In the genomic region with DNA sequence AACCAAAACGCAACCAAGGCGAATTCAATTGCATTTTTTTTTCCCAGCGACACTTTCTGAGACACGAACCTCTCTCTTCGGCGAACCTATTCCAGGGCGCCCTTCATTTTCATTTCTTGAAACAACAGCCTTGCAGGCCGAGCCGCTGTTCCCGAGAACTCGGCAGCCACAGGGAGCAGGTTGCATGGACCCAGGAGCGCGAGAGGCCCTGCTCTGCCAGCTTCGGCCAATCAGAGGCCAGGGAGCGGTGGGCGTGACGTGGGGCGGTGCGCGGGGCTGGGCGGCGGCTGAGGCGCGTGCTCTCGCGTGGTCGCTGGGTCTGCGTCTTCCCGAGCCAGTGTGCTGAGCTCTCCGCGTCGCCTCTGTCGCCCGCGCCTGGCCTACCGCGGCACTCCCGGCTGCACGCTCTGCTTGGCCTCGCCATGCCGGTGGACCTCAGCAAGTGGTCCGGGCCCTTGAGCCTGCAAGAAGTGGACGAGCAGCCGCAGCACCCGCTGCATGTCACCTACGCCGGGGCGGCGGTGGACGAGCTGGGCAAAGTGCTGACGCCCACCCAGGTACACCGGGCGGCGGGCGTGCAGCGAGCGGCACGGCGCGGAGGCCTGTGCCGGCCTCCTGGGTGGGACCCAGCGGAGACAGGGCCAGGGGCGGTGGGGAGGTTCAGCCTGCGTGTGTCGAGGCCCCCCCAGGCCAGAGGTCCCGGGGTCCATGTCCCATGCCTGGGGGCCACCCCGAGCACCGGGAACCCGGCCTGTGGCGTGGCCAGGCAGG, we compare ENCODE assay signal across 1 cellular context.
TF ChIP-seq lines count a peak whose summit lies in the region.

A gene (plus strand): TSS at position 337 of the 771 bp plus-strand sequence. CDS start 86 bp downstream, at position 423.

TF ChIP-seq in HEK293, 187 proteins besides CTCF, POLR2A, EP300 and RAD21 (continued from another document and continues in another):
- TF ChIP-seq, protein P1, sequence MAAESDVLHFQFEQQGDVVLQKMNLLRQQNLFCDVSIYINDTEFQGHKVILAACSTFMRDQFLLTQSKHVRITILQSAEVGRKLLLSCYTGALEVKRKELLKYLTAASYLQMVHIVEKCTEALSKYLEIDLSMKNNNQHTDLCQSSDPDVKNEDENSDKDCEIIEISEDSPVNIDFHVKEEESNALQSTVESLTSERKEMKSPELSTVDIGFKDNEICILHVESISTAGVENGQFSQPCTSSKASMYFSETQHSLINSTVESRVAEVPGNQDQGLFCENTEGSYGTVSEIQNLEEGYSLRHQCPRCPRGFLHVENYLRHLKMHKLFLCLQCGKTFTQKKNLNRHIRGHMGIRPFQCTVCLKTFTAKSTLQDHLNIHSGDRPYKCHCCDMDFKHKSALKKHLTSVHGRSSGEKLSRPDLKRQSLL (tag by site-specific recombination; IDR thresholded peaks at IDR 0.05) = peak; percentile 8; the same call in 1 of the 2 replicates
- TF ChIP-seq ZNF521 (tag by site-specific recombination; IDR thresholded peaks at IDR 0.05) (no peak), ZNF777 (tag by site-specific recombination; IDR thresholded peaks at IDR 0.05; ENCODE audit: borderline replicate concordance) (peak; percentile 47; the same call in 1 of the 2 replicates), ZNF785 (tag by site-specific recombination; IDR thresholded peaks at IDR 0.05) (0 out of 2 replicates have a peak, but pooled peaks have one; percentile 36), KLF9 (tag by site-specific recombination; IDR thresholded peaks at IDR 0.05; ENCODE audit: low read depth) (peak; percentile 99), ZNF558 (tag by site-specific recombination; IDR thresholded peaks at IDR 0.05) (no peak), TCF7L2 (IDR thresholded peaks at IDR 0.05; ENCODE audit: borderline replicate concordance, low read depth, low read length) (no peak), ZFHX2 (tag by site-specific recombination; conservative IDR thresholded peaks at IDR 0.05) (peak; percentile 89), KLF1 (tag by site-specific recombination; IDR thresholded peaks at IDR 0.05) (peak; percentile 93), KLF10 (tag by site-specific recombination; IDR thresholded peaks at IDR 0.05) (peak; percentile 100), KLF16 (tag by site-specific recombination; IDR thresholded peaks at IDR 0.05) (peak; percentile 97), ZNF341 (tag by site-specific recombination; IDR thresholded peaks at IDR 0.05; ENCODE audit: low read depth) (peak; percentile 97), RBAK (tag by site-specific recombination; IDR thresholded peaks at IDR 0.05) (no peak), GLI4 (tag by site-specific recombination; IDR thresholded peaks at IDR 0.05) (peak; percentile 42; the same call in 1 of the 2 replicates), ZNF610 (tag by site-specific recombination; IDR thresholded peaks at IDR 0.05; ENCODE audit: borderline replicate concordance) (peak; percentile 38), ZNF677 (tag by site-specific recombination; IDR thresholded peaks at IDR 0.05) (no peak), ZNF600 (tag by site-specific recombination; IDR thresholded peaks at IDR 0.05) (peak; percentile 92), ZNF10 (tag by site-specific recombination; IDR thresholded peaks at IDR 0.05) (no peak; the same call in 1 of the 2 replicates), ZNF324 (tag by site-specific recombination; IDR thresholded peaks at IDR 0.05) (peak; percentile 56), ZNF585B (tag by site-specific recombination; IDR thresholded peaks at IDR 0.05) (no peak), ZNF354C (tag by site-specific recombination; IDR thresholded peaks at IDR 0.05; ENCODE audit: borderline replicate concordance, low read depth) (no peak), ZXDB (tag by site-specific recombination; IDR thresholded peaks at IDR 0.05) (peak; percentile 69), ZNF792 (tag by site-specific recombination; IDR thresholded peaks at IDR 0.05) (no peak), ZSCAN16 (tag by site-specific recombination; IDR thresholded peaks at IDR 0.05) (0 out of 2 replicates have a peak, but pooled peaks have one; percentile 64), EGR2 (tag by site-specific recombination; IDR thresholded peaks at IDR 0.05; ENCODE audit: low read depth) (peak; percentile 75), SP2 (tag by site-specific recombination; IDR thresholded peaks at IDR 0.05) (peak; percentile 96), ZNF555 (tag by site-specific recombination; conservative IDR thresholded peaks at IDR 0.05) (no peak), SCRT2 (tag by site-specific recombination; IDR thresholded peaks at IDR 0.05) (no peak; the same call in 1 of the 2 replicates), ZBTB20 (tag by site-specific recombination; IDR thresholded peaks at IDR 0.05) (peak; percentile 81), ZNF146 (tag by site-specific recombination; IDR thresholded peaks at IDR 0.05) (0 out of 2 replicates have a peak, but pooled peaks have one; percentile 3), ZNF624 (tag by site-specific recombination; IDR thresholded peaks at IDR 0.05) (no peak), ZNF391 (tag by site-specific recombination; IDR thresholded peaks at IDR 0.05; ENCODE audit: borderline replicate concordance, low read depth) (peak; percentile 73; the same call in 1 of the 2 replicates), OSR2 (tag by site-specific recombination; IDR thresholded peaks at IDR 0.05) (0 out of 2 replicates have a peak, but pooled peaks have one; percentile 32), ZNF266 (tag by site-specific recombination; IDR thresholded peaks at IDR 0.05; ENCODE audit: low read depth) (no peak), SP3 (tag by site-specific recombination; IDR thresholded peaks at IDR 0.05) (peak; percentile 96)
- TF ChIP-seq, protein P2, sequence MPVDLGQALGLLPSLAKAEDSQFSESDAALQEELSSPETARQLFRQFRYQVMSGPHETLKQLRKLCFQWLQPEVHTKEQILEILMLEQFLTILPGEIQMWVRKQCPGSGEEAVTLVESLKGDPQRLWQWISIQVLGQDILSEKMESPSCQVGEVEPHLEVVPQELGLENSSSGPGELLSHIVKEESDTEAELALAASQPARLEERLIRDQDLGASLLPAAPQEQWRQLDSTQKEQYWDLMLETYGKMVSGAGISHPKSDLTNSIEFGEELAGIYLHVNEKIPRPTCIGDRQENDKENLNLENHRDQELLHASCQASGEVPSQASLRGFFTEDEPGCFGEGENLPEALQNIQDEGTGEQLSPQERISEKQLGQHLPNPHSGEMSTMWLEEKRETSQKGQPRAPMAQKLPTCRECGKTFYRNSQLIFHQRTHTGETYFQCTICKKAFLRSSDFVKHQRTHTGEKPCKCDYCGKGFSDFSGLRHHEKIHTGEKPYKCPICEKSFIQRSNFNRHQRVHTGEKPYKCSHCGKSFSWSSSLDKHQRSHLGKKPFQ (tag by site-specific recombination; IDR thresholded peaks at IDR 0.05) = 0 out of 2 replicates have a peak, but pooled peaks have one; percentile 30
- TF ChIP-seq, protein P3, sequence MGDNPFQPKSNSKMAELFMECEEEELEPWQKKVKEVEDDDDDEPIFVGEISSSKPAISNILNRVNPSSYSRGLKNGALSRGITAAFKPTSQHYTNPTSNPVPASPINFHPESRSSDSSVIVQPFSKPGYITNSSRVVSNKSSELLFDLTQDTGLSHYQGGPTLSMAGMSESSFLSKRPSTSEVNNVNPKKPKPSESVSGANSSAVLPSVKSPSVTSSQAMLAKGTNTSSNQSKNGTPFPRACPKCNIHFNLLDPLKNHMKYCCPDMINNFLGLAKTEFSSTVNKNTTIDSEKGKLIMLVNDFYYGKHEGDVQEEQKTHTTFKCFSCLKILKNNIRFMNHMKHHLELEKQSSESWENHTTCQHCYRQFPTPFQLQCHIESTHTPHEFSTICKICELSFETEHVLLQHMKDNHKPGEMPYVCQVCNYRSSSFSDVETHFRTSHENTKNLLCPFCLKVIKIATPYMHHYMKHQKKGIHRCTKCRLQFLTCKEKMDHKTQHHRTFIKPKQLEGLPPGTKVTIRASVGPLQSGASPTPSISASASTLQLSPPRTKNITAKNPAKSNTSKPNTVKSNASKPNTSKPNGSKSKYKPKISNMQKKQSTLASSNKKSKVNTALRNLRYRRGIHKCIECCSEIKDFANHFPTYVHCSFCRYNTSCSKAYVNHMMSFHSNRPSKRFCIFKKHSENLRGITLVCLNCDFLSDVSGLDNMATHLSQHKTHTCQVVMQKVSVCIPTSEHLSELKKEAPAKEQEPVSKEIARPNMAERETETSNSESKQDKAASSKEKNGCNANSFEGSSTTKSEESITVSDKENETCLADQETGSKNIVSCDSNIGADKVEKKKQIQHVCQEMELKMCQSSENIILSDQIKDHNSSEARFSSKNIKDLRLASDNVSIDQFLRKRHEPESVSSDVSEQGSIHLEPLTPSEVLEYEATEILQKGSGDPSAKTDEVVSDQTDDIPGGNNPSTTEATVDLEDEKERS (tag by site-specific recombination; IDR thresholded peaks at IDR 0.05) = no peak
- TF ChIP-seq, protein P4, sequence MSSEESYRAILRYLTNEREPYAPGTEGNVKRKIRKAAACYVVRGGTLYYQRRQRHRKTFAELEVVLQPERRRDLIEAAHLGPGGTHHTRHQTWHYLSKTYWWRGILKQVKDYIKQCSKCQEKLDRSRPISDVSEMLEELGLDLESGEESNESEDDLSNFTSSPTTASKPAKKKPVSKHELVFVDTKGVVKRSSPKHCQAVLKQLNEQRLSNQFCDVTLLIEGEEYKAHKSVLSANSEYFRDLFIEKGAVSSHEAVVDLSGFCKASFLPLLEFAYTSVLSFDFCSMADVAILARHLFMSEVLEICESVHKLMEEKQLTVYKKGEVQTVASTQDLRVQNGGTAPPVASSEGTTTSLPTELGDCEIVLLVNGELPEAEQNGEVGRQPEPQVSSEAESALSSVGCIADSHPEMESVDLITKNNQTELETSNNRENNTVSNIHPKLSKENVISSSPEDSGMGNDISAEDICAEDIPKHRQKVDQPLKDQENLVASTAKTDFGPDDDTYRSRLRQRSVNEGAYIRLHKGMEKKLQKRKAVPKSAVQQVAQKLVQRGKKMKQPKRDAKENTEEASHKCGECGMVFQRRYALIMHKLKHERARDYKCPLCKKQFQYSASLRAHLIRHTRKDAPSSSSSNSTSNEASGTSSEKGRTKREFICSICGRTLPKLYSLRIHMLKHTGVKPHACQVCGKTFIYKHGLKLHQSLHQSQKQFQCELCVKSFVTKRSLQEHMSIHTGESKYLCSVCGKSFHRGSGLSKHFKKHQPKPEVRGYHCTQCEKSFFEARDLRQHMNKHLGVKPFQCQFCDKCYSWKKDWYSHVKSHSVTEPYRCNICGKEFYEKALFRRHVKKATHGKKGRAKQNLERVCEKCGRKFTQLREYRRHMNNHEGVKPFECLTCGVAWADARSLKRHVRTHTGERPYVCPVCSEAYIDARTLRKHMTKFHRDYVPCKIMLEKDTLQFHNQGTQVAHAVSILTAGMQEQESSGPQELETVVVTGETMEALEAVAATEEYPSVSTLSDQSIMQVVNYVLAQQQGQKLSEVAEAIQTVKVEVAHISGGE (tag by site-specific recombination; conservative IDR thresholded peaks at IDR 0.05; ENCODE audit: low read depth) = peak; percentile 35; the same call in 1 of the 2 replicates
- TF ChIP-seq, protein P5, sequence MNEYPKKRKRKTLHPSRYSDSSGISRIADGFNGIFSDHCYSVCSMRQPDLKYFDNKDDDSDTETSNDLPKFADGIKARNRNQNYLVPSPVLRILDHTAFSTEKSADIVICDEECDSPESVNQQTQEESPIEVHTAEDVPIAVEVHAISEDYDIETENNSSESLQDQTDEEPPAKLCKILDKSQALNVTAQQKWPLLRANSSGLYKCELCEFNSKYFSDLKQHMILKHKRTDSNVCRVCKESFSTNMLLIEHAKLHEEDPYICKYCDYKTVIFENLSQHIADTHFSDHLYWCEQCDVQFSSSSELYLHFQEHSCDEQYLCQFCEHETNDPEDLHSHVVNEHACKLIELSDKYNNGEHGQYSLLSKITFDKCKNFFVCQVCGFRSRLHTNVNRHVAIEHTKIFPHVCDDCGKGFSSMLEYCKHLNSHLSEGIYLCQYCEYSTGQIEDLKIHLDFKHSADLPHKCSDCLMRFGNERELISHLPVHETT (tag by site-specific recombination; IDR thresholded peaks at IDR 0.05) = no peak
- TF ChIP-seq, protein P6, sequence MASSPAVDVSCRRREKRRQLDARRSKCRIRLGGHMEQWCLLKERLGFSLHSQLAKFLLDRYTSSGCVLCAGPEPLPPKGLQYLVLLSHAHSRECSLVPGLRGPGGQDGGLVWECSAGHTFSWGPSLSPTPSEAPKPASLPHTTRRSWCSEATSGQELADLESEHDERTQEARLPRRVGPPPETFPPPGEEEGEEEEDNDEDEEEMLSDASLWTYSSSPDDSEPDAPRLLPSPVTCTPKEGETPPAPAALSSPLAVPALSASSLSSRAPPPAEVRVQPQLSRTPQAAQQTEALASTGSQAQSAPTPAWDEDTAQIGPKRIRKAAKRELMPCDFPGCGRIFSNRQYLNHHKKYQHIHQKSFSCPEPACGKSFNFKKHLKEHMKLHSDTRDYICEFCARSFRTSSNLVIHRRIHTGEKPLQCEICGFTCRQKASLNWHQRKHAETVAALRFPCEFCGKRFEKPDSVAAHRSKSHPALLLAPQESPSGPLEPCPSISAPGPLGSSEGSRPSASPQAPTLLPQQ (tag by site-specific recombination; IDR thresholded peaks at IDR 0.05) = peak; percentile 92
- TF ChIP-seq, protein P7, sequence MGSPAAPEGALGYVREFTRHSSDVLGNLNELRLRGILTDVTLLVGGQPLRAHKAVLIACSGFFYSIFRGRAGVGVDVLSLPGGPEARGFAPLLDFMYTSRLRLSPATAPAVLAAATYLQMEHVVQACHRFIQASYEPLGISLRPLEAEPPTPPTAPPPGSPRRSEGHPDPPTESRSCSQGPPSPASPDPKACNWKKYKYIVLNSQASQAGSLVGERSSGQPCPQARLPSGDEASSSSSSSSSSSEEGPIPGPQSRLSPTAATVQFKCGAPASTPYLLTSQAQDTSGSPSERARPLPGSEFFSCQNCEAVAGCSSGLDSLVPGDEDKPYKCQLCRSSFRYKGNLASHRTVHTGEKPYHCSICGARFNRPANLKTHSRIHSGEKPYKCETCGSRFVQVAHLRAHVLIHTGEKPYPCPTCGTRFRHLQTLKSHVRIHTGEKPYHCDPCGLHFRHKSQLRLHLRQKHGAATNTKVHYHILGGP (tag by site-specific recombination; IDR thresholded peaks at IDR 0.05) = no peak
- TF ChIP-seq, protein P8, sequence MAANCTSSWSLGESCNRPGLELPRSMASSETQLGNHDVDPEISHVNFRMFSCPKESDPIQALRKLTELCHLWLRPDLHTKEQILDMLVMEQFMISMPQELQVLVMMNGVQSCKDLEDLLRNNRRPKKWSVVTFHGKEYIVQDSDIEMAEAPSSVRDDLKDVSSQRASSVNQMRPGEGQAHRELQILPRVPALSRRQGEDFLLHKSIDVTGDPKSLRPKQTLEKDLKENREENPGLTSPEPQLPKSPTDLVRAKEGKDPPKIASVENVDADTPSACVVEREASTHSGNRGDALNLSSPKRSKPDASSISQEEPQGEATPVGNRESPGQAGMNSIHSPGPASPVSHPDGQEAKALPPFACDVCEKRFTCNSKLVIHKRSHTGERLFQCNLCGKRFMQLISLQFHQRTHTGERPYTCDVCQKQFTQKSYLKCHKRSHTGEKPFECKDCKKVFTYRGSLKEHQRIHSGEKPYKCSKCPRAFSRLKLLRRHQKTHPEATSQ (tag by site-specific recombination; IDR thresholded peaks at IDR 0.05) = peak; percentile 91
- TF ChIP-seq, protein P9, sequence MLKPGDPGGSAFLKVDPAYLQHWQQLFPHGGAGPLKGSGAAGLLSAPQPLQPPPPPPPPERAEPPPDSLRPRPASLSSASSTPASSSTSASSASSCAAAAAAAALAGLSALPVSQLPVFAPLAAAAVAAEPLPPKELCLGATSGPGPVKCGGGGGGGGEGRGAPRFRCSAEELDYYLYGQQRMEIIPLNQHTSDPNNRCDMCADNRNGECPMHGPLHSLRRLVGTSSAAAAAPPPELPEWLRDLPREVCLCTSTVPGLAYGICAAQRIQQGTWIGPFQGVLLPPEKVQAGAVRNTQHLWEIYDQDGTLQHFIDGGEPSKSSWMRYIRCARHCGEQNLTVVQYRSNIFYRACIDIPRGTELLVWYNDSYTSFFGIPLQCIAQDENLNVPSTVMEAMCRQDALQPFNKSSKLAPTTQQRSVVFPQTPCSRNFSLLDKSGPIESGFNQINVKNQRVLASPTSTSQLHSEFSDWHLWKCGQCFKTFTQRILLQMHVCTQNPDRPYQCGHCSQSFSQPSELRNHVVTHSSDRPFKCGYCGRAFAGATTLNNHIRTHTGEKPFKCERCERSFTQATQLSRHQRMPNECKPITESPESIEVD (tag by site-specific recombination; IDR thresholded peaks at IDR 0.05) = no peak
